ENCODE assay signal across 14 cellular contexts in the genomic region with DNA sequence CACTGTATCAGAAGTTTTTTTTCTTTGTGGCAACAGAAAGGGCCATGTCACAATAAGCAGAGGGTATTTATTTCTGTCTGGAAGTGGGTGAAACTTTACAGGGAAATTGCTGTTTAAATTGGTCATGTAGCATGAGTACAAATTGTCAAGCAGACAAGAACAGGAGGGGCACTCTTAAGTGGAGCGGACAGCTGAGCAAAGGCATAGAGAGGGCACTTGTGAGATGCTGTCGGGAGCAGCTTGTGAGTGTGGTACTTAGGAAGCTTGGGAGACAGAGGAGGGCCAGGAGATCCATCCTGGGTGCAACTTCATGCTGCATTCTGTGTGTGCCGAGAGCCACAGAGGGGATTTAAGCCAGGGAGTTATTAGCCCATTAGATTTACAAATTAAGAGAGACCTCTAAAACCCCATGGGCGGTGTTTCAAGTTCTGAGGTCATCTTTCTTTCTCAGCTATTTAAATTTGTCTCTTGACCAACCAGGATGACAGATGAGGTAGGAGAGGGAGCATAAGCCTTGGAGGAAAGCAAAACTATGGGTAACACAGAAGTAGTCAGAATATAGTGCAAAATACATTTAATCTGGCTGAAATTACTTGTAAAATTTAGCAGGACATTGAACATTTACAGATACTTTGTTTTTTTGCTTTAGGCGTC. TPM values are rescaled to one million over a fixed set of nuclear protein-coding genes. Genes with fewer than 3 reads are reported as not detected.
DNase-seq lines count a peak whose midpoint lies in the region; ATAC-seq and TF ChIP-seq lines count a peak whose summit lies in the region.
"Had no signal": no experiment of that assay in that cellular context is flagged by ENCODE, and none has a peak within 500 bp of the region (broad histone marks: within the 10 kb centered on the region; RNA-seq: fewer than 3 reads in every experiment).

No MANE protein-coding gene starts in this region.

- POLR2A ChIA-PET in activated CD4-positive, alpha-beta T cell treated with anti-CD3 and anti-CD28 coated beads, Interleukin-2, amount 10 ng/mL, durations not matched to agents 7 days and 5 days (lab: Charles Lee): no interaction called here
- POLR2A ChIA-PET in activated CD4-positive, alpha-beta memory T cell treated with anti-CD3 and anti-CD28 coated beads for 36 hours (lab: Charles Lee): interaction anchor here (1.2 to 1.3 kb wide), 2 partner anchors 10 to 16 kb away, joined by 3 read pairs; no protein-coding TSS in a partner anchor

- no peaks in the 10 kb centered on the region for H3K27me3 Mint-ChIP-seq in activated CD4-positive, alpha-beta T cell treated with anti-CD3 and anti-CD28 coated beads, Interleukin-2, amount 10 ng/mL, durations not matched to agents 7 days and 5 days
- no peaks in the 10 kb centered on the region for H3K27me3 Mint-ChIP-seq in activated CD4-positive, alpha-beta memory T cell treated with anti-CD3 and anti-CD28 coated beads for 36 hours
- H3K27me3 Mint-ChIP-seq: IgD-negative memory B cell had no signal

- peaks cover 0 to 92% (median 78%) of the 10 kb centered on the region in 4 donors for H3K4me1 ChIP-seq in sigmoid colon
- H3K4me1 ChIP-seq in testis: peaks cover 30% of the 10 kb centered on the region

- TF ChIP-seq EP300 in sigmoid colon (IDR thresholded peaks at IDR 0.05): no peak

- H3K4me3 ChIP-seq in sigmoid colon (no peak overlapping the region), testis (no peak overlapping the region)
- H3K4me3 ChIP-seq: dorsolateral prefrontal cortex, pancreas had no signal

- peak overlapping the region; percentile 6 for H3K4me3 Mint-ChIP-seq in activated CD4-positive, alpha-beta T cell treated with anti-CD3 and anti-CD28 coated beads, Interleukin-2, amount 10 ng/mL, durations not matched to agents 7 days and 5 days
- no peak overlapping the region for H3K4me3 Mint-ChIP-seq in activated CD4-positive, alpha-beta memory T cell treated with anti-CD3 and anti-CD28 coated beads for 36 hours

- WGBS in sigmoid colon, 2 donors: 85 to 86% methylated on average over 5 of the region's 5 CpGs
- 87 to 91% methylated on average over 5 of the region's 5 CpGs for WGBS in testis, 2 donors

- H3K4me1 Mint-ChIP-seq in activated CD4-positive, alpha-beta T cell treated with anti-CD3 and anti-CD28 coated beads, Interleukin-2, amount 10 ng/mL, durations not matched to agents 7 days and 5 days: peaks cover 100% of the 10 kb centered on the region
- peaks cover 97% of the 10 kb centered on the region for H3K4me1 Mint-ChIP-seq in activated CD4-positive, alpha-beta memory T cell treated with anti-CD3 and anti-CD28 coated beads for 36 hours (ENCODE audit: low read depth)

- no peak for TF ChIP-seq CTCF in sigmoid colon (IDR thresholded peaks at IDR 0.05)
- no peak for TF ChIP-seq CTCF in testis (IDR thresholded peaks at IDR 0.05)

- H3K36me3 ChIP-seq in sigmoid colon (no peaks in the 10 kb centered on the region), testis (ENCODE audit: low read depth, missing control alignments) (no peaks in the 10 kb centered on the region)
- H3K36me3 ChIP-seq: pancreas had no signal

- intact Hi-C loops in activated CD4-positive, alpha-beta memory T cell treated with anti-CD3 and anti-CD28 coated beads for 36 hours (cut with micrococcal nuclease): no loop called here
- intact Hi-C loops in sigmoid colon (cut with DNase I): no loop called here
- intact Hi-C loops in testis (cut with DNase I; ENCODE audit: low total_unique reads): no loop called here

- peak overlapping the region; percentile 90 for H3K27ac Mint-ChIP-seq in activated CD4-positive, alpha-beta T cell treated with anti-CD3 and anti-CD28 coated beads, Interleukin-2, amount 10 ng/mL, durations not matched to agents 7 days and 5 days
- peak overlapping the region; percentile 39 for H3K27ac Mint-ChIP-seq in activated CD4-positive, alpha-beta memory T cell treated with anti-CD3 and anti-CD28 coated beads for 36 hours

- peaks cover 2% of the 10 kb centered on the region for H3K9me3 Mint-ChIP-seq in activated CD4-positive, alpha-beta T cell treated with anti-CD3 and anti-CD28 coated beads, Interleukin-2, amount 10 ng/mL, durations not matched to agents 7 days and 5 days
- no peaks in the 10 kb centered on the region for H3K9me3 Mint-ChIP-seq in activated CD4-positive, alpha-beta memory T cell treated with anti-CD3 and anti-CD28 coated beads for 36 hours
- H3K9me3 Mint-ChIP-seq: IgD-negative memory B cell had no signal

- TF ChIP-seq POLR2A in sigmoid colon (IDR thresholded peaks at IDR 0.05): no peak
- TF ChIP-seq POLR2A in testis (IDR thresholded peaks at IDR 0.05): no peak

- ATAC-seq in HG03378 (IDR thresholded peaks at IDR 0.05; ENCODE audit: unreplicated experiment): no peak
- no peak for ATAC-seq in GM19467 (IDR thresholded peaks at IDR 0.05; ENCODE audit: unreplicated experiment)
- ATAC-seq: pancreas had no signal

- H3K27me3 ChIP-seq in sigmoid colon (no peaks in the 10 kb centered on the region), testis (no peaks in the 10 kb centered on the region)
- H3K27me3 ChIP-seq: dorsolateral prefrontal cortex, pancreas had no signal

- H3K9me3 ChIP-seq in sigmoid colon: no peaks in the 10 kb centered on the region
- no peaks in the 10 kb centered on the region for H3K9me3 ChIP-seq in testis
- H3K9me3 ChIP-seq: pancreas had no signal

- H3K27ac ChIP-seq in sigmoid colon: no peak overlapping the region
- no peak overlapping the region for H3K27ac ChIP-seq in testis
- H3K27ac ChIP-seq: dorsolateral prefrontal cortex, pancreas had no signal

- CTCF ChIA-PET in activated CD4-positive, alpha-beta T cell treated with anti-CD3 and anti-CD28 coated beads, Interleukin-2, amount 10 ng/mL, durations not matched to agents 7 days and 5 days (lab: Charles Lee): interaction anchor here (0.6 to 8.8 kb wide), 3 partner anchors 12 to 22 kb away, joined by 3 to 60 read pairs (median 4); no protein-coding TSS in a partner anchor
- CTCF ChIA-PET in activated CD4-positive, alpha-beta memory T cell treated with anti-CD3 and anti-CD28 coated beads for 36 hours (lab: Charles Lee): interaction anchor here (1.0 to 2.8 kb wide), 4 partner anchors 11 to 62 kb away, joined by 3 to 8 read pairs (median 5); no protein-coding TSS in a partner anchor

- DNase-seq in activated CD4-positive, alpha-beta T cell treated with anti-CD3 and anti-CD28 coated beads, Interleukin-2, amount 10 ng/mL, durations not matched to agents 7 days and 5 days: no peak
- no peak for DNase-seq in activated CD4-positive, alpha-beta T cell treated with anti-CD3 and anti-CD28 coated beads, Interleukin-2, amount 50 U/mL, for 1 hour
- DNase-seq in NCI-H187 treated with DMSO at 0.1 percent for 48 hours (lab: John Stamatoyannopoulos, UW) (peak; percentile 77), sigmoid colon (peak; percentile 17), testis (no peak)
- no peak for DNase-seq in activated CD4-positive, alpha-beta memory T cell treated with anti-CD3 and anti-CD28 coated beads for 36 hours
- DNase-seq: activated CD8-positive, alpha-beta memory T cell treated with anti-CD3 and anti-CD28 coated beads, Interleukin-2, amount 50 U/mL, for 4 hours; dorsolateral prefrontal cortex; mesenchymal stem cell; NCI-H1930; pancreas had no signal

- peaks cover 62% of the 10 kb centered on the region for H3K36me3 Mint-ChIP-seq in activated CD4-positive, alpha-beta T cell treated with anti-CD3 and anti-CD28 coated beads, Interleukin-2, amount 10 ng/mL, durations not matched to agents 7 days and 5 days (ENCODE audit: low read depth)
- H3K36me3 Mint-ChIP-seq in activated CD4-positive, alpha-beta memory T cell treated with anti-CD3 and anti-CD28 coated beads for 36 hours: peaks cover 3% of the 10 kb centered on the region

RNA-seq across cellular contexts. Expression of gene INPP4A, which starts 30.4 kb away (rescaled TPM):
- 100 to 1,000 TPM; 140 to 165 TPM for total RNA-seq in activated CD4-positive, alpha-beta T cell treated with anti-CD3 and anti-CD28 coated beads, Interleukin-2, amount 10 ng/mL, durations not matched to agents 7 days and 5 days
- 10 to 100 TPM; 40.7 to 42.0 TPM for total RNA-seq in activated CD4-positive, alpha-beta memory T cell treated with anti-CD3 and anti-CD28 coated beads for 36 hours
- 10 to 100 TPM; 30.4 to 49.9 (median 39.9) TPM for total RNA-seq in sigmoid colon
- 10 to 100 TPM in 1 of 3 donors, 1 to 10 TPM in 2; 1.8 to 12.2 (median 2.3) TPM for polyA plus RNA-seq in sigmoid colon
- total RNA-seq in testis: 10 to 100 TPM; 35.6 to 42.9 TPM
- polyA plus RNA-seq in testis (ENCODE audit: insufficient read depth, low read depth, low replicate concordance): 13.3 TPM

Comparison
In these comparisons a context has a peak if more than half of its experiments do, and no peak if none do; other contexts are left out.
1. DNase-seq: peak in NCI-H187 treated with DMSO at 0.1 percent for 48 hours (single experiment) and sigmoid colon (single experiment); none in activated CD4-positive, alpha-beta T cell treated with anti-CD3 and anti-CD28 coated beads, Interleukin-2, amount 10 ng/mL, durations not matched to agents 7 days and 5 days (single experiment), activated CD4-positive, alpha-beta T cell treated with anti-CD3 and anti-CD28 coated beads, Interleukin-2, amount 50 U/mL, for 1 hour (single experiment), activated CD4-positive, alpha-beta memory T cell treated with anti-CD3 and anti-CD28 coated beads for 36 hours (single experiment) and testis (single experiment).